8 cellular contexts compared by ENCODE assay signal in the genomic region with DNA sequence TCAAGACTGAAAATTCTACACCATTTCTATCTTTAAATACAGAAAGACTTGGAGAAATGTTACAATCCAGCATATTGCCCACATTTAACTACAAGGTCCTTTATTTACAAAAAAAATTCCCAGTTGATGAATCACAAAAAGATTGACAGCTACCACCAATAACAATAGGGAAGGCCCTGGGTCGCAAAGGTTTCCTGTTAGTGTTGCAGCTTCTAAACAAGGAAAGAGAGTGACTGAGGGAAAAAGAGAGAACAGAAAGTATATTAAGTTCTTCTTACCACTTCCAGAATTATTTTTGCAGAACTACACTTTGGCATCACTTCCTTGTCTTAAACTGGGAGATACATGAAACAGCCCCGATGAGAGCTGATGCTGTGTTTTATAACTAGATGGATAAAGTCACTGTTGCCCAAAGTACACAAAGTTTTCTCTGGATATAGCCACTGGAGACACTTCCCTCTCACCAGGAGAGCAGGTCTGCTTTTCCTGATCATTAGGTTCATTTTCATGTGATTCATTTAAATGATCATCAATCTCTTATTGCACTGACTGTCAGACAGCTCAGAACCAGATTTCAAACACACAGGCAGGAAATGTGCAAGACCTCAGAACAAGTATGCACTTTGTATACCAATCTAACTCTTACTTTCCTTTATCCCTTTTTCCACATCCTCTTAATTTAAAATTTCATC.
DNase-seq lines count a peak whose midpoint lies in the region; ATAC-seq and FAIRE-seq lines count a peak whose summit lies in the region.

No MANE protein-coding gene starts in this region.

- peak overlapping the region in 8 of 11 experiments; percentile 17 to 83 (median 64); a peak in 13 of 22 replicates for H3K27ac ChIP-seq in BLaER1 treated with 17β-estradiol and CSF1 and Interleukin-3, amounts not matched to agents 10 nM and 100 nM

- no peaks in the 10 kb centered on the region for H3K27me3 ChIP-seq in BLaER1 treated with 17β-estradiol and CSF1 and Interleukin-3, amounts not matched to agents 10 nM and 100 nM
- H3K27me3 ChIP-seq in adipocyte (replicated peaks; ENCODE audit: control insufficient read depth, insufficient read depth, low read length), result no peaks in the 10 kb centered on the region

- FAIRE-seq in islet of Langerhans (lab: Jason Lieb, UNC), result peak; percentile 94

- H3K9me3 ChIP-seq in BLaER1 treated with 17β-estradiol and CSF1 and Interleukin-3, amounts not matched to agents 10 nM and 100 nM (replicated peaks in 1 of 11), result no peaks in the 10 kb centered on the region
- no peaks in the 10 kb centered on the region for H3K9me3 ChIP-seq in adipocyte (ENCODE audit: control insufficient read depth, low read length)

- peaks cover 0 to 18% (median 0%) of the 10 kb centered on the region in 11 experiments; a peak in 2 of 22 replicates for H3K36me3 ChIP-seq in BLaER1 treated with 17β-estradiol and CSF1 and Interleukin-3, amounts not matched to agents 10 nM and 100 nM
- no peaks in the 10 kb centered on the region for H3K36me3 ChIP-seq in adipocyte (ENCODE audit: control insufficient read depth, insufficient read depth, low read length, severe bottlenecking)

- H3K4me1 ChIP-seq in BLaER1 treated with 17β-estradiol and CSF1 and Interleukin-3, amounts not matched to agents 10 nM and 100 nM, result peaks cover 0 to 63% (median 21%) of the 10 kb centered on the region in 10 experiments; a peak in 14 of 20 replicates
- peaks cover 14% of the 10 kb centered on the region for H3K4me1 ChIP-seq in adipocyte (ENCODE audit: control insufficient read depth, insufficient read depth, low read length)

- peaks cover 0 to 3% (median 0%) of the 10 kb centered on the region in 11 experiments; a peak in 2 of 22 replicates for H4K20me1 ChIP-seq in BLaER1 treated with 17β-estradiol and CSF1 and Interleukin-3, amounts not matched to agents 10 nM and 100 nM

- H3K4me3 ChIP-seq in BLaER1 treated with 17β-estradiol and CSF1 and Interleukin-3, amounts not matched to agents 10 nM and 100 nM, result peak overlapping the region in 1 of 10 experiments; percentile 5; a peak in 1 of 20 replicates
- H3K4me3 ChIP-seq in adipocyte (ENCODE audit: low read length), result no peak overlapping the region

- H3K4me2 ChIP-seq in BLaER1 treated with 17β-estradiol and CSF1 and Interleukin-3, amounts not matched to agents 10 nM and 100 nM, result peak overlapping the region in 7 of 11 experiments; percentile 19 to 88 (median 74); a peak in 14 of 22 replicates

- in situ Hi-C loops in KBM-7 (cut with MboI; ENCODE audit: low pct_unique_long_range_greater_than_20kb, low sequenced_read_pairs), result no loop called here

- DNase-seq in adipocyte (ENCODE audit: low read depth) (peak; percentile 38), GM19238 (ENCODE audit: insufficient read length, low spot score) (no peak), KBM-7 (no peak), T1000 (lab: John Stamatoyannopoulos, UW) (no peak)

- peak; percentile 54 for ATAC-seq in HG03575 (IDR thresholded peaks at IDR 0.05; ENCODE audit: extremely low read depth, insufficient number of reproducible peaks, low FRiP score, unreplicated experiment)
- ATAC-seq in GM19467 (IDR thresholded peaks at IDR 0.05; ENCODE audit: unreplicated experiment), result no peak

- H3K9ac ChIP-seq in BLaER1 treated with 17β-estradiol and CSF1 and Interleukin-3, amounts not matched to agents 10 nM and 100 nM, result peak overlapping the region in 6 of 11 experiments; percentile 7 to 63 (median 56); a peak in 10 of 22 replicates
- no peak overlapping the region for H3K9ac ChIP-seq in adipocyte (ENCODE audit: low read length)
